Comparison of ENCODE assay signal across 11 cellular contexts in the genomic region with DNA sequence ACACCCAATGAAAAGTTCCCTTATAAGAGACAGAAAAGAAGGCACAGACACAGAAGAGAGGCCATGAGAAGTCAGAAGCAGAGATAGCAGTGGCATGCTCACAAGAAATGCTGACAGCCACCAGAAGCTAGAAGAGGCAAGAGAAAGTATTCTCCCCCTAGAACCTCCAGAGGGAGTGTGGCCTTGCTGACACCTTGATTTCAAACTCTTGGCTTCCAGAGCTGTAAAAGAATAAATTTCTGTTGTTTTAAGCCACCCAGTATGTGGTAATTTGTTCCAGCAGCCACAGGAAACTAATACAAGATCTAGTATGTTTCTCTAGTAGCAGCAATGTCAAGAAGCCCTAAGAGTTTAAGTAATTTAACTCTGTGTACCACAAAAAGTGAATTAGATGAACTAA.
DNase-seq lines count a peak whose midpoint lies in the region; TF ChIP-seq lines count a peak whose summit lies in the region.
"Had no signal": no experiment of that assay in that cellular context is flagged by ENCODE, and none has a peak within 500 bp of the region (broad histone marks: within the 10 kb centered on the region; RNA-seq: fewer than 3 reads in every experiment).

No MANE protein-coding gene starts in this region.

- no peak for TF ChIP-seq POLR2A in transverse colon (IDR thresholded peaks at IDR 0.05)

- no peak overlapping the region for H3K4me3 ChIP-seq in HFF-Myc (replicated peaks; ENCODE audit: low read depth, low read length)
- H3K4me3 ChIP-seq in hepatocyte, result no peak overlapping the region
- H3K4me3 ChIP-seq in transverse colon, result no peak overlapping the region

- intact Hi-C loops in transverse colon (cut with DNase I; ENCODE audit: low total_unique reads), result no loop called here
- intact Hi-C loops in cardiac septum (cut with DNase I), result no loop called here

- H3K9me2 ChIP-seq in hepatocyte (replicated peaks; ENCODE audit: insufficient read depth), result no peaks in the 10 kb centered on the region

- no peaks in the 10 kb centered on the region for H3K9me3 ChIP-seq in hepatocyte (ENCODE audit: low read depth)
- H3K9me3 ChIP-seq in transverse colon, result no peaks in the 10 kb centered on the region
- H3K9me3 ChIP-seq: BE2C had no signal

- H4K20me1 ChIP-seq in hepatocyte (ENCODE audit: insufficient read depth, poor library complexity, severe bottlenecking), result no peaks in the 10 kb centered on the region

- no peak for DNase-seq in HFF-Myc (ENCODE audit: extremely low read depth, low read depth)
- peak; percentile 11 for DNase-seq in SK-MEL-5 (ENCODE audit: low read depth, low spot score)
- DNase-seq in hepatocyte (ENCODE audit: low spot score), result peak; percentile 20
- peak; percentile 13 for DNase-seq in myocyte (ENCODE audit: low read depth)
- DNase-seq in stimulated activated CD4-positive, alpha-beta T cell treated with anti-CD3 and anti-CD28 coated beads, Interleukin-2, amount 100 ng/mL, for 24 hours, result no peak
- no peak for DNase-seq in transverse colon
- no peak for DNase-seq in cardiac septum (ENCODE audit: low spot score)
- DNase-seq: BE2C; CD4-positive, alpha-beta memory T cell; H7 had no signal

- H3K4me1 ChIP-seq in hepatocyte (ENCODE audit: insufficient read depth), result no peaks in the 10 kb centered on the region
- H3K4me1 ChIP-seq in transverse colon, result no peaks in the 10 kb centered on the region
- H3K4me1 ChIP-seq: BE2C had no signal

- no peak for TF ChIP-seq EP300 in transverse colon (IDR thresholded peaks at IDR 0.05; ENCODE audit: low read depth)

- peak; percentile 2 for TF ChIP-seq CTCF in HFF-Myc (IDR thresholded peaks at IDR 0.05; ENCODE audit: low read depth, low read length, missing control alignments)
- no peak for TF ChIP-seq CTCF in hepatocyte (IDR thresholded peaks at IDR 0.05; ENCODE audit: poor library complexity)
- TF ChIP-seq CTCF in transverse colon (IDR thresholded peaks at IDR 0.05), result no peak

- in situ Hi-C loops in SK-MEL-5 (cut with HindIII; ENCODE audit: low pct_unique_long_range_greater_than_20kb, low sequenced_read_pairs) (no loop called here), transverse colon (cut with MboI; ENCODE audit: low pct_ligation_motif_present in 1 of 4, low pct_unique_long_range_greater_than_20kb in 1 of 4, low sequenced_read_pairs in 3 of 4) (no loop called here)

- H3K36me3 ChIP-seq in hepatocyte (replicated peaks; ENCODE audit: insufficient read depth, low read depth) (no peaks in the 10 kb centered on the region), transverse colon (no peaks in the 10 kb centered on the region)
- H3K36me3 ChIP-seq: BE2C had no signal

- H3K79me2 ChIP-seq in hepatocyte, result no peaks in the 10 kb centered on the region

- no peak overlapping the region for H2AFZ ChIP-seq in hepatocyte

- H3K27ac ChIP-seq in hepatocyte (no peak overlapping the region), transverse colon (no peak overlapping the region)
- H3K27ac ChIP-seq: C4-2B had no signal

- peaks cover 2% of the 10 kb centered on the region for H3K27me3 ChIP-seq in hepatocyte
- no peaks in the 10 kb centered on the region for H3K27me3 ChIP-seq in transverse colon
- H3K27me3 ChIP-seq: BE2C had no signal

- no peak overlapping the region for H3K4me2 ChIP-seq in hepatocyte

Comparison
In these comparisons a context has a peak if more than half of its experiments do, and no peak if none do; other contexts are left out.
1. DNase-seq: peak in SK-MEL-5 (single experiment), hepatocyte (single experiment) and myocyte (single experiment); none in HFF-Myc (single experiment), stimulated activated CD4-positive, alpha-beta T cell treated with anti-CD3 and anti-CD28 coated beads, Interleukin-2, amount 100 ng/mL, for 24 hours (0 of 2), transverse colon (single experiment) and cardiac septum (single experiment).